ENCODE assay signal across 8 cellular contexts in the genomic region with DNA sequence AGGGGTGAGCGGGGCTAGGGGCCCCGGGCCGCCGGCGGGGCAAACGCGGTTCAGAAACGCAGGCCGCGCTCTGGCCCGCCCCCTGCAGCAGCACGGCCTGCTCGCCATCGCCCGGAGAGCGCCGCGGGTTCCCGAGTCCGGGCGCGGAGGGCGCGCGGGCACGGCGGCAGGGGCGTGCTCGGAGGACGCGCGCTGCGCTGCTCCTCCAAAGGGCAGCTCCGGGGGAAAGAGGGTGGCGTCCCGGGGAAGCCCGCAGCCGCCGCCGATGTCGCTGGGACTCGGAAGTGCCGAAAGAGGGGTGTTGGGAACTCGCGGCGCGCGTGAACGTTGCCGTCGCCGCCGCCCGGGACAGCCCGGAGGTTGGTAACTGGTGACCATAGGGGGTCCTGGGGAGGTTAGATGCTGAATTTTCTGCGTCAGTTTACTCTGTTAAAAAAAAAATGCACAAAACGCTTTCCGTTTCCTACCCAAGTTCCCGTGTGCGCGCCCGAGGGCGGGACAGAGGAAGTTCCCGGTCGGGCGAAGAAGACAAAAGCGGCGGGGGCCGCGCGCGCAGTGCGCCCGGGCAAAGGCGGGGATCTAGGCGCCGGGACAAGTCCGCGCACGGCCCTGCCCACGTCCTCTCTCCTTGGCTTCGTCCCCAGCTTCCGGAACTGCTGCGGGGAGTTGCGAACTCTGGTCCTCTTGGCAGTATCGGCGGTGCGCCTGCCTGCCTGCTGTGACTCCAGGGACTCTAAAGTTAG. TPM values are rescaled to one million over a fixed set of nuclear protein-coding genes. Genes with fewer than 3 reads are reported as not detected.
A peak's percentile ranks its signal among the peaks of the same experiment; 100 is the strongest.
DNase-seq lines count a peak whose midpoint lies in the region; ATAC-seq and TF ChIP-seq lines count a peak whose summit lies in the region.

A gene (plus strand): TSS at position 157 of the 743 bp plus-strand sequence. CDS start 20,074 bp downstream, outside the sequence.

- ATAC-seq in right cardiac atrium = peak; percentile 96 to 97
- ATAC-seq in psoas muscle = peak; percentile 72 to 93 (median 86)

- H3K4me1 ChIP-seq in right cardiac atrium (ENCODE audit: control insufficient read depth, insufficient read depth, low read length) = no peaks in the 10 kb centered on the region
- no peaks in the 10 kb centered on the region for H3K4me1 ChIP-seq in psoas muscle

- H3K4me3 ChIP-seq in GM08714 (ENCODE audit: low read length) (peak within 1 kb of the TSS; percentile 69), MG63 (peak within 1 kb of the TSS; percentile 64), right cardiac atrium (ENCODE audit: low read length) (peak within 1 kb of the TSS; percentile 75), psoas muscle (peak within 1 kb of the TSS; percentile 81)

- intact Hi-C loops in right cardiac atrium (cut with DNase I) = no loop called here
- intact Hi-C loops in psoas muscle (cut with DNase I) = no loop called here

- TF ChIP-seq CTCF in psoas muscle (IDR thresholded peaks at IDR 0.05) = no peak

- H3K9me3 ChIP-seq in MG63 (no peaks in the 10 kb centered on the region), right cardiac atrium (ENCODE audit: control insufficient read depth, low read length) (no peaks in the 10 kb centered on the region), psoas muscle (no peaks in the 10 kb centered on the region)

- H3K27me3 ChIP-seq in MG63 (no peaks in the 10 kb centered on the region), right cardiac atrium (ENCODE audit: control insufficient read depth, insufficient read depth) (no peaks in the 10 kb centered on the region), psoas muscle (ENCODE audit: insufficient read depth in 3 of 3, low read length in 2 of 3) (peaks cover 0 to 2% (median 0%) of the 10 kb centered on the region in 3 donors)

- H3K27ac ChIP-seq in right cardiac atrium (ENCODE audit: low read length) (peak within 1 kb of the TSS; percentile 59), psoas muscle (peak within 1 kb of the TSS; percentile 70)

- peak; percentile 51 for DNase-seq in HCEC 1CT
- DNase-seq in MG63 = peak; percentile 89
- peak; percentile 4 to 51 for DNase-seq in SW 1271 (lab: John Stamatoyannopoulos, UW)
- peak in 54 of 58 donors; percentile 12 to 81 (median 62) for DNase-seq in anterior cingulate cortex (lab: John Stamatoyannopoulos, UW)
- peak; percentile 93 to 96 (median 96) for DNase-seq in right cardiac atrium
- DNase-seq in psoas muscle = peak; percentile 86 to 90
- DNase-seq in cerebellar nuclear complex (lab: John Stamatoyannopoulos, UW) = no peak

- H3K36me3 ChIP-seq in MG63 (no peaks in the 10 kb centered on the region), psoas muscle (ENCODE audit: insufficient read depth in 1 of 2, low read depth in 1 of 2) (no peaks in the 10 kb centered on the region)

- WGBS in right cardiac atrium = under 1% methylated on average over 88 of the region's 88 CpGs
- 0 to 1% (median 1%) methylated on average over 86 to 88 of the region's 88 CpGs for WGBS in psoas muscle, 3 donors

RNA-seq across cellular contexts. Expression of the gene that starts here (rescaled TPM):
- 0.30 and 5.3 TPM in 2 replicates for total RNA-seq in MG63 (2014; rRNA removed; shearing (Covaris generic); ENCODE audit: low replicate concordance)
- total RNA-seq in right cardiac atrium (1 to 10 TPM; 2.2 to 2.8 (median 2.5) TPM), psoas muscle (under 1 TPM; 0.12 to 0.64 (median 0.17) TPM)
- polyA plus RNA-seq in right cardiac atrium (1.6 TPM), psoas muscle (under 1 TPM; 0.11 to 0.17 (median 0.16) TPM)

Comparison
In these comparisons a context has a peak if more than half of its experiments do, and no peak if none do; other contexts are left out.
1. Peak in DNase-seq, ATAC-seq, H3K4me3 ChIP-seq and H3K27ac ChIP-seq in psoas muscle; RNA of the gene not detected or under 1 TPM.
2. DNase-seq: peak in HCEC 1CT (single experiment), MG63 (single experiment), SW 1271 (2 of 2), anterior cingulate cortex (54 of 58) and right cardiac atrium (3 of 3); none in cerebellar nuclear complex (0 of 2).
3. Peak in every context shown above with its lines, with median percentiles within 50 percentile points of each other: H3K4me3 ChIP-seq.